In genomic region chr1:14922942-14923341, GRCh38 we compare ENCODE assay signal across 13 cellular contexts.
DNase-seq lines count a peak whose midpoint lies in the region; ATAC-seq and TF ChIP-seq lines count a peak whose summit lies in the region.
"Had no signal": no experiment of that assay in that cellular context is flagged by ENCODE, and none has a peak within 500 bp of the region (broad histone marks: within the 10 kb centered on the region; RNA-seq: fewer than 3 reads in every experiment).

No MANE protein-coding gene starts in this region.

- H3K4me3 ChIP-seq in RWPE2 (ENCODE audit: severe bottlenecking), result no peak overlapping the region
- H3K4me3 ChIP-seq in brain microvascular endothelial cell (ENCODE audit: low read depth, low read length), result no peak overlapping the region

- H3K9me3 Mint-ChIP-seq in activated CD4-positive, alpha-beta T cell treated with anti-CD3 and anti-CD28 coated beads for 36 hours (ENCODE audit: low read depth), result no peaks in the 10 kb centered on the region
- H3K9me3 Mint-ChIP-seq in immature natural killer cell, result peaks cover 0 to 2% (median 0%) of the 10 kb centered on the region in 6 donors
- H3K9me3 Mint-ChIP-seq in stimulated activated effector memory CD8-positive, alpha-beta T cell treated with anti-CD3 and anti-CD28 coated beads, Interleukin-12 subunit alpha, Interleukin-12 subunit beta, amount 100 ng/mL, for 72 hours, result no peaks in the 10 kb centered on the region
- H3K9me3 Mint-ChIP-seq: activated naive CD8-positive, alpha-beta T cell treated with anti-CD3 and anti-CD28 coated beads, Interleukin-2, amount 50 U/mL, for 24 hours had no signal

- no peaks in the 10 kb centered on the region for H3K4me1 ChIP-seq in RWPE2 (ENCODE audit: insufficient read depth, poor library complexity, severe bottlenecking)

- H3K36me3 ChIP-seq in RWPE2 (ENCODE audit: low read depth), result no peaks in the 10 kb centered on the region
- no peaks in the 10 kb centered on the region for H3K36me3 ChIP-seq in brain microvascular endothelial cell (replicated peaks)
- H3K36me3 ChIP-seq: left ventricle myocardium inferior, stomach had no signal

- CTCF ChIA-PET in activated CD4-positive, alpha-beta T cell treated with anti-CD3 and anti-CD28 coated beads for 36 hours (lab: Charles Lee), result no interaction called here

- intact Hi-C loops in activated CD4-positive, alpha-beta T cell treated with anti-CD3 and anti-CD28 coated beads for 36 hours (cut with DNase I, micrococcal nuclease), result loop anchor here in 1 of 2 experiments (5.0 kb wide), 1 partner anchor 179 kb away; no protein-coding TSS in a partner anchor

- no peaks in the 10 kb centered on the region for H3K9me3 ChIP-seq in RWPE2 (ENCODE audit: severe bottlenecking)
- H3K9me3 ChIP-seq: left ventricle myocardium inferior, stomach had no signal

- no peak for ATAC-seq in activated CD4-positive, alpha-beta T cell treated with anti-CD3 and anti-CD28 coated beads for 36 hours
- ATAC-seq in RWPE2 (ENCODE audit: low read depth), result peak; percentile 31; the same call in 1 of the 3 replicates
- peak; percentile 19 for ATAC-seq in stimulated activated effector memory CD8-positive, alpha-beta T cell treated with anti-CD3 and anti-CD28 coated beads, Interleukin-12 subunit alpha, Interleukin-12 subunit beta, amount 100 ng/mL, for 72 hours
- no peak for ATAC-seq in HG03521 (IDR thresholded peaks at IDR 0.05; ENCODE audit: unreplicated experiment)
- ATAC-seq: activated naive CD8-positive, alpha-beta T cell treated with anti-CD3 and anti-CD28 coated beads, Interleukin-2, amount 50 U/mL, for 24 hours had no signal

- H3K27me3 ChIP-seq in RWPE2 (ENCODE audit: insufficient read depth, poor library complexity, severe bottlenecking), result no peaks in the 10 kb centered on the region
- H3K27me3 ChIP-seq in brain microvascular endothelial cell (replicated peaks), result no peaks in the 10 kb centered on the region

- in situ Hi-C loops in brain microvascular endothelial cell (cut with HindIII; ENCODE audit: low pct_ligation_motif_present, low sequenced_read_pairs), result no loop called here

- DNase-seq in activated CD4-positive, alpha-beta T cell treated with anti-CD3 and anti-CD28 coated beads for 36 hours, result no peak
- DNase-seq in activated CD4-positive, alpha-beta T cell treated with anti-CD3 and anti-CD28 coated beads, Interleukin-2, amount 50 U/mL, for 4 hours, result no peak
- DNase-seq in RWPE2 (ENCODE audit: low spot score), result no peak
- no peak for DNase-seq in immature natural killer cell
- no peak for DNase-seq in stimulated activated effector memory CD8-positive, alpha-beta T cell treated with anti-CD3 and anti-CD28 coated beads, Interleukin-12 subunit alpha, Interleukin-12 subunit beta, amount 100 ng/mL, for 72 hours (ENCODE audit: low spot score in 2 of 2)
- DNase-seq in brain microvascular endothelial cell, result no peak
- DNase-seq in AG08396 (ENCODE audit: low spot score), result no peak
- DNase-seq: activated naive CD8-positive, alpha-beta T cell treated with anti-CD3 and anti-CD28 coated beads, Interleukin-2, amount 50 U/mL, for 24 hours; DMS 273 treated with DMSO at 0.1 percent for 48 hours; left ventricle myocardium inferior; NCI-H2171; stomach had no signal

- H3K27ac Mint-ChIP-seq in activated CD4-positive, alpha-beta T cell treated with anti-CD3 and anti-CD28 coated beads for 36 hours, result no peak overlapping the region
- no peak overlapping the region for H3K27ac Mint-ChIP-seq in immature natural killer cell
- no peak overlapping the region for H3K27ac Mint-ChIP-seq in stimulated activated effector memory CD8-positive, alpha-beta T cell treated with anti-CD3 and anti-CD28 coated beads, Interleukin-12 subunit alpha, Interleukin-12 subunit beta, amount 100 ng/mL, for 72 hours
- H3K27ac Mint-ChIP-seq: activated naive CD8-positive, alpha-beta T cell treated with anti-CD3 and anti-CD28 coated beads, Interleukin-2, amount 50 U/mL, for 24 hours had no signal

- H3K27me3 Mint-ChIP-seq in activated CD4-positive, alpha-beta T cell treated with anti-CD3 and anti-CD28 coated beads for 36 hours, result peaks cover 35% of the 10 kb centered on the region
- H3K27me3 Mint-ChIP-seq in immature natural killer cell (ENCODE audit: low read depth in 3 of 3), result peaks cover 20 to 21% (median 20%) of the 10 kb centered on the region in 3 donors

- TF ChIP-seq CTCF in RWPE2 (IDR thresholded peaks at IDR 0.05; ENCODE audit: poor library complexity, severe bottlenecking) (no peak), brain microvascular endothelial cell (IDR thresholded peaks at IDR 0.05; ENCODE audit: low read depth, low read length, missing control alignments) (no peak)

- peak overlapping the region; percentile 60 for H3K4me3 Mint-ChIP-seq in activated CD4-positive, alpha-beta T cell treated with anti-CD3 and anti-CD28 coated beads for 36 hours
- peak overlapping the region; percentile 24 to 75 (median 71) for H3K4me3 Mint-ChIP-seq in immature natural killer cell
- peak overlapping the region; percentile 63 for H3K4me3 Mint-ChIP-seq in stimulated activated effector memory CD8-positive, alpha-beta T cell treated with anti-CD3 and anti-CD28 coated beads, Interleukin-12 subunit alpha, Interleukin-12 subunit beta, amount 100 ng/mL, for 72 hours

- H3K4me1 Mint-ChIP-seq in activated CD4-positive, alpha-beta T cell treated with anti-CD3 and anti-CD28 coated beads for 36 hours, result peaks cover 2% of the 10 kb centered on the region
- peaks cover 0 to 9% of the 10 kb centered on the region in 2 donors for H3K4me1 Mint-ChIP-seq in immature natural killer cell
- peaks cover 6% of the 10 kb centered on the region for H3K4me1 Mint-ChIP-seq in stimulated activated effector memory CD8-positive, alpha-beta T cell treated with anti-CD3 and anti-CD28 coated beads, Interleukin-12 subunit alpha, Interleukin-12 subunit beta, amount 100 ng/mL, for 72 hours

- no peaks in the 10 kb centered on the region for H3K36me3 Mint-ChIP-seq in activated CD4-positive, alpha-beta T cell treated with anti-CD3 and anti-CD28 coated beads for 36 hours (ENCODE audit: low read depth)
- no peaks in the 10 kb centered on the region for H3K36me3 Mint-ChIP-seq in immature natural killer cell
- no peaks in the 10 kb centered on the region for H3K36me3 Mint-ChIP-seq in stimulated activated effector memory CD8-positive, alpha-beta T cell treated with anti-CD3 and anti-CD28 coated beads, Interleukin-12 subunit alpha, Interleukin-12 subunit beta, amount 100 ng/mL, for 72 hours

- H3K27ac ChIP-seq in RWPE2 (ENCODE audit: poor library complexity, severe bottlenecking), result no peak overlapping the region
- no peak overlapping the region for H3K27ac ChIP-seq in brain microvascular endothelial cell

- POLR2A ChIA-PET in activated CD4-positive, alpha-beta T cell treated with anti-CD3 and anti-CD28 coated beads for 36 hours (lab: Charles Lee), result no interaction called here

Comparison
In these comparisons a context has a peak if more than half of its experiments do, and no peak if none do; other contexts are left out.
1. ATAC-seq: peak in RWPE2 (single experiment) and stimulated activated effector memory CD8-positive, alpha-beta T cell treated with anti-CD3 and anti-CD28 coated beads, Interleukin-12 subunit alpha, Interleukin-12 subunit beta, amount 100 ng/mL, for 72 hours (single experiment); none in activated CD4-positive, alpha-beta T cell treated with anti-CD3 and anti-CD28 coated beads for 36 hours (single experiment) and HG03521 (single experiment).
2. Peak in every context shown above with its lines, with median percentiles within 50 percentile points of each other: H3K4me3 Mint-ChIP-seq.